ENCODE assay signal across 9 cellular contexts in the genomic region with DNA sequence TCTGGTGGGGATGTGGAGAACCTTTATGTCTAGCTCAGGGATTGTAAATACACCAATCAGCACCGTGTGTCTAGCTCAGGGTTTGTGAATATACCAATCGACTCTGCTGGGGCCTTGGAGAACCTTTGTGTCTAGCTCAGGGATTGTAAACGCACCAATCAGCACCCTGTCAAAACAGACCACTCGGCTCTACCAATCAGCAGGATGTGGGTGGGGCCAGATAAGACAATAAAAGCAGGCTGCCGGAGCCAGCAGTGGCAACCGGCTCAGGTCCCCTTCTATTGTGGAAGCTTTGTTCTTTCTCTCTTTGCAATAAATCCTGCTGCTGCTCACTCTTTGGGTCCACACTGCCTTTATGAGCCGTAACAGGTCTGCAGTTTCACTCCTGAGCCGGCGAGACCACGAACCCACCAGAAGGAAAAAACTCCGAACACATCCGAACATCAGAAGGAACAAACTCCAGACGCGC. TPM values are rescaled to one million over a fixed set of nuclear protein-coding genes. Genes with fewer than 3 reads are reported as not detected.
A peak's percentile ranks its signal among the peaks of the same experiment; 100 is the strongest.
DNase-seq lines count a peak whose midpoint lies in the region; ATAC-seq and TF ChIP-seq lines count a peak whose summit lies in the region.
"Not testable (repeated sequence)": the region's sequence is repeated elsewhere in the genome, so short reads cannot be mapped to it uniquely, and the experiment has no call there.
"Had no signal": no experiment of that assay in that cellular context is flagged by ENCODE, and none has a peak within 500 bp of the region (broad histone marks: within the 10 kb centered on the region; RNA-seq: fewer than 3 reads in every experiment).

No MANE protein-coding gene starts in this region.

- H2AFZ ChIP-seq in HCT116 (ENCODE audit: low read depth, low read length, poor library complexity, severe bottlenecking), result not testable (repeated sequence)

- not testable (repeated sequence) for TF ChIP-seq CTCF in A673 (conservative IDR thresholded peaks at IDR 0.05; ENCODE audit: low read depth, low read length); HCT116 (IDR thresholded peaks at IDR 0.05 in 2 of 3, conservative IDR thresholded peaks at IDR 0.05 in 1 of 3; ENCODE audit: borderline replicate concordance in 1 of 3, insufficient read depth in 1 of 3, low read depth in 2 of 3, low read length in 2 of 3); MCF 10A (IDR thresholded peaks at IDR 0.05; ENCODE audit: unreplicated experiment); glutamatergic neuron (IDR thresholded peaks at IDR 0.05; ENCODE audit: partially characterized antibody, unreplicated experiment)

- not testable (repeated sequence) for H3K9me2 ChIP-seq in HCT116 (ENCODE audit: insufficient read depth)

- H3K27ac Mint-ChIP-seq in MCF 10A (ENCODE audit: low read depth, unreplicated experiment) (peak overlapping the region; percentile 71), glutamatergic neuron (ENCODE audit: unreplicated experiment) (peak overlapping the region; percentile 97)

- peaks cover 54% of the 10 kb centered on the region for H3K36me3 Mint-ChIP-seq in MCF 10A (ENCODE audit: insufficient read depth, unreplicated experiment)
- not testable (repeated sequence) for H3K36me3 Mint-ChIP-seq in glutamatergic neuron (ENCODE audit: unreplicated experiment)

- H3K9me3 Mint-ChIP-seq in MCF 10A (ENCODE audit: unreplicated experiment); glutamatergic neuron (ENCODE audit: unreplicated experiment): not testable (repeated sequence)

- H3K36me3 ChIP-seq in A673 (ENCODE audit: insufficient read depth, low read length, poor library complexity, severe bottlenecking) (peaks cover 16% of the 10 kb centered on the region), HCT116 (ENCODE audit: control insufficient read depth in 1 of 2, insufficient read depth in 2 of 2, low read length in 2 of 2) (peaks cover 15 to 27% of the 10 kb centered on the region in 2 experiments; a peak in 3 of 4 replicates), NT2/D1 (ENCODE audit: insufficient read depth, insufficient read length, low read length) (peaks cover 46% of the 10 kb centered on the region)
- not testable (repeated sequence) for H3K36me3 ChIP-seq in mucosa of rectum (ENCODE audit: control insufficient read depth in 2 of 2, insufficient read depth in 2 of 2, low read length in 2 of 2)

- not testable (repeated sequence) for H3K27me3 Mint-ChIP-seq in MCF 10A (ENCODE audit: insufficient read depth, unreplicated experiment)
- peaks cover 15% of the 10 kb centered on the region for H3K27me3 Mint-ChIP-seq in glutamatergic neuron (ENCODE audit: unreplicated experiment)

- TF ChIP-seq RAD21 in HCT116 (IDR thresholded peaks at IDR 0.05; ENCODE audit: low read depth), result not testable (repeated sequence)

- CTCF ChIA-PET in A673 (lab: Charles Lee) (interaction anchor here (1.0 kb wide), 1 partner anchor 10 kb away, joined by 3 read pairs; no protein-coding TSS in a partner anchor), HCT116 (lab: Charles Lee) (interaction anchor here (0.6 to 1.5 kb wide), 7 partner anchors 8 to 127 kb away, joined by 3 to 13 read pairs (median 3); no protein-coding TSS in a partner anchor), MCF 10A (lab: Yijun Ruan, JAX) (interaction anchor here (0.6 to 2.8 kb wide), 7 partner anchors 10 to 253 kb away, joined by 3 to 11 read pairs (median 3); partner anchors contain the start of gene MRFAP1)

- H3K9ac ChIP-seq in HCT116 (ENCODE audit: low read length), result peak overlapping the region; percentile 91
- H3K9ac ChIP-seq in NT2/D1 (ENCODE audit: insufficient read length, low read depth), result peak overlapping the region; percentile 91
- H3K9ac ChIP-seq in mucosa of rectum (ENCODE audit: low read depth in 1 of 2, low read length in 2 of 2), result peak overlapping the region; percentile 42 to 75

- peak; percentile 87 for TF ChIP-seq POLR2A in HCT116 (IDR thresholded peaks at IDR 0.05; ENCODE audit: borderline replicate concordance, extremely low read depth, insufficient read depth, insufficient read length)

- H3K27ac ChIP-seq in A673 (ENCODE audit: low read depth, low read length, poor library complexity, severe bottlenecking) (peak overlapping the region; percentile 63), HCT116 (ENCODE audit: low read depth, low read length) (peak overlapping the region; percentile 99), mucosa of rectum (ENCODE audit: low read depth in 2 of 2, low read length in 2 of 2) (peak overlapping the region; percentile 73 to 82)

- H3K4me1 Mint-ChIP-seq in MCF 10A (ENCODE audit: insufficient read depth, unreplicated experiment), result peaks cover 22% of the 10 kb centered on the region
- peaks cover 19% of the 10 kb centered on the region for H3K4me1 Mint-ChIP-seq in glutamatergic neuron (ENCODE audit: low read depth, unreplicated experiment)

- TSS peak; percentile 90 for BruUV-seq in A673 (replicated peaks; lab: Mats Ljungman, UMichigan)
- TSS peak; percentile 93 for BruUV-seq in HCT116 (replicated peaks; lab: Mats Ljungman, UMichigan)
- TSS peak; percentile 87 for BruUV-seq in MCF 10A (replicated peaks; lab: Mats Ljungman, UMichigan)

- intact Hi-C loops in A673 (cut with micrococcal nuclease; ENCODE audit: unreplicated experiment); HCT116 (cut with micrococcal nuclease); MCF 10A (cut with micrococcal nuclease): not testable (repeated sequence)

- H3K4me1 ChIP-seq in A673 (ENCODE audit: insufficient read depth, low read length, poor library complexity, severe bottlenecking), result peaks cover 18% of the 10 kb centered on the region
- peaks cover 8 to 16% of the 10 kb centered on the region in 2 experiments; a peak in 3 of 4 replicates for H3K4me1 ChIP-seq in HCT116 (ENCODE audit: control insufficient read depth in 1 of 2, insufficient read depth in 2 of 2, low read length in 2 of 2)
- not testable (repeated sequence) for H3K4me1 ChIP-seq in NT2/D1 (ENCODE audit: insufficient read depth, insufficient read length)
- H3K4me1 ChIP-seq in mucosa of rectum (ENCODE audit: control insufficient read depth in 2 of 2, insufficient read depth in 2 of 2, low read length in 2 of 2), result peaks cover 20 to 24% of the 10 kb centered on the region in 2 donors

- ATAC-seq in HCT116, result peak; percentile 60

- POLR2A ChIA-PET in A673 (lab: Charles Lee; ENCODE audit: low non-redundant PET) (interaction anchor here (0.6 to 0.7 kb wide), 3 partner anchors 36 to 1907 kb away, joined by 3 to 4 read pairs (median 4); no protein-coding TSS in a partner anchor), HCT116 (lab: Charles Lee) (interaction anchor here (0.8 to 3.6 kb wide), 24 partner anchors 8 to 420 kb away, joined by 3 to 55 read pairs (median 4); partner anchors contain the start of genes GRPEL1, MAN2B2, MRFAP1 and MRFAP1L1), MCF 10A (lab: Yijun Ruan, JAX) (interaction anchor here (0.6 to 5.8 kb wide), 21 partner anchors 9 to 394 kb away, joined by 3 to 101 read pairs (median 9); partner anchors contain the start of genes BLOC1S4, GRPEL1, MRFAP1 and MRFAP1L1)

- peak; percentile 37 for DNase-seq in A673 (ENCODE audit: low spot score)
- peak; percentile 54 for DNase-seq in HCT116 (ENCODE audit: low read depth, low spot score)
- not testable (repeated sequence) for DNase-seq in NT2/D1 (ENCODE audit: low read depth, low spot score); glutamatergic neuron
- peak; percentile 30 for DNase-seq in activated CD4-positive, alpha-beta T cell treated with anti-CD3 and anti-CD28 coated beads, Interleukin-2, amount 50 U/mL, for 1 hour
- peak; percentile 31 for DNase-seq in MCF 10A (ENCODE audit: unreplicated experiment)
- peak; percentile 26 for DNase-seq in stimulated activated CD4-positive, alpha-beta T cell treated with anti-CD3 and anti-CD28 coated beads, Interleukin-12 subunit alpha, Interleukin-12 subunit beta, amount 100 ng/mL, for 4 hours

- not testable (repeated sequence) for H3K27me3 ChIP-seq in A673 (replicated peaks; ENCODE audit: insufficient read depth, low read depth, low read length, poor library complexity); HCT116 (ENCODE audit: insufficient read depth, low read length); NT2/D1 (ENCODE audit: insufficient read depth, insufficient read length); mucosa of rectum (ENCODE audit: control insufficient read depth in 2 of 2, insufficient read depth in 2 of 2, low read length in 2 of 2)

- peak overlapping the region; percentile 64 for H3K4me3 ChIP-seq in A673 (ENCODE audit: low read depth, low read length, poor library complexity, severe bottlenecking)
- peak overlapping the region; percentile 71 to 86 for H3K4me3 ChIP-seq in HCT116 (replicated peaks in 1 of 2; ENCODE audit: low read depth in 1 of 2, low read length in 2 of 2)
- H3K4me3 ChIP-seq in NT2/D1 (ENCODE audit: insufficient read length, low read depth), result peak overlapping the region; percentile 88
- H3K4me3 ChIP-seq in mucosa of rectum (ENCODE audit: low read length in 2 of 2), result peak overlapping the region; percentile 72 to 77

- peak overlapping the region; percentile 88 for H3K4me3 Mint-ChIP-seq in MCF 10A (ENCODE audit: unreplicated experiment)
- H3K4me3 Mint-ChIP-seq in glutamatergic neuron (ENCODE audit: unreplicated experiment), result peak overlapping the region; percentile 98

- RAD21 ChIA-PET in HCT116 (lab: Charles Lee; ENCODE audit: low non-redundant PET in 1 of 2, low total read pairs in 2 of 2, uncharacterized antibody in 2 of 2, unreplicated experiment in 2 of 2), result not testable (repeated sequence)

- H4K20me1 ChIP-seq in HCT116 (ENCODE audit: insufficient read depth), result peaks cover 19% of the 10 kb centered on the region; the same call in 1 of the 2 replicates

- peaks cover 33% of the 10 kb centered on the region for H3K79me2 ChIP-seq in HCT116 (ENCODE audit: insufficient read depth, low read length)

- H3K9me3 ChIP-seq in A673 (ENCODE audit: low read depth, low read length, poor library complexity, severe bottlenecking); HCT116 (ENCODE audit: control insufficient read depth in 1 of 2, insufficient read depth in 1 of 2, low read depth in 1 of 2, low read length in 2 of 2); mucosa of rectum (ENCODE audit: control insufficient read depth in 2 of 2, low read length in 2 of 2): not testable (repeated sequence)
- peaks cover 14% of the 10 kb centered on the region; the same call in 1 of the 2 replicates for H3K9me3 ChIP-seq in NT2/D1 (ENCODE audit: insufficient read depth, low read length)

- H3K4me2 ChIP-seq in HCT116 (ENCODE audit: low read length), result peak overlapping the region; percentile 82

RNA-seq across cellular contexts. Expression of gene S100P, which starts 20.5 kb away (rescaled TPM):
- total RNA-seq in A673 (2021) (0.45 and 0.98 TPM in 2 replicates), HCT116 (2021; ENCODE audit: unreplicated experiment) (4.1 TPM), MCF 10A (2022) (55.6 and 97.6 TPM in 2 replicates), glutamatergic neuron (ENCODE audit: unreplicated experiment) (not detected)
- 7.1 and 14.8 TPM in 2 replicates for polyA plus RNA-seq in HCT116 (2012)
- total RNA-seq: Right ventricle myocardium inferior had no signal

RNA-seq across cellular contexts. Expression of gene MRFAP1, which starts 32.7 kb away (rescaled TPM):
- total RNA-seq in A673 (2021) (391 and 402 TPM in 2 replicates), HCT116 (2021; ENCODE audit: unreplicated experiment) (313 TPM), MCF 10A (2022) (387 and 481 TPM in 2 replicates), glutamatergic neuron (ENCODE audit: unreplicated experiment) (226 TPM)
- 245 and 276 TPM in 2 replicates for polyA plus RNA-seq in HCT116 (2012)

RNA-seq across cellular contexts. Expression of gene MRFAP1L1, which starts 36.4 kb away (rescaled TPM):
- total RNA-seq in A673 (2021) (60.8 and 61.0 TPM in 2 replicates), HCT116 (2021; ENCODE audit: unreplicated experiment) (43.0 TPM), MCF 10A (2022) (42.5 and 63.2 TPM in 2 replicates), glutamatergic neuron (ENCODE audit: unreplicated experiment) (66.1 TPM)
- 31.9 and 39.3 TPM in 2 replicates for polyA plus RNA-seq in HCT116 (2012)

RNA-seq across cellular contexts. Expression of gene BLOC1S4, which starts 42.7 kb away (rescaled TPM):
- total RNA-seq in A673 (2021), result 12.3 and 13.2 TPM in 2 replicates
- total RNA-seq in HCT116 (2021; ENCODE audit: unreplicated experiment), result 15.7 TPM
- polyA plus RNA-seq in HCT116 (2012), result 13.0 and 15.2 TPM in 2 replicates
- 10.6 and 13.0 TPM in 2 replicates for total RNA-seq in MCF 10A (2022)
- total RNA-seq in glutamatergic neuron (ENCODE audit: unreplicated experiment), result 22.5 TPM

Comparison
In these comparisons a context has a peak if more than half of its experiments do, and no peak if none do; other contexts are left out.
1. RNA of gene S100P, which starts 20.5 kb away (total RNA-seq): 55.6 to 97.6 TPM in MCF 10A; 4.1 TPM in HCT116 (single experiment), 0.45 to 0.98 TPM in A673 and not detected in glutamatergic neuron (single experiment); every median in the first group is over 10 times any median in the second.
2. Peak in every context shown above with its lines, with median percentiles within 50 percentile points of each other: H3K27ac ChIP-seq, H3K4me3 ChIP-seq and H3K9ac ChIP-seq.